In the genomic region with DNA sequence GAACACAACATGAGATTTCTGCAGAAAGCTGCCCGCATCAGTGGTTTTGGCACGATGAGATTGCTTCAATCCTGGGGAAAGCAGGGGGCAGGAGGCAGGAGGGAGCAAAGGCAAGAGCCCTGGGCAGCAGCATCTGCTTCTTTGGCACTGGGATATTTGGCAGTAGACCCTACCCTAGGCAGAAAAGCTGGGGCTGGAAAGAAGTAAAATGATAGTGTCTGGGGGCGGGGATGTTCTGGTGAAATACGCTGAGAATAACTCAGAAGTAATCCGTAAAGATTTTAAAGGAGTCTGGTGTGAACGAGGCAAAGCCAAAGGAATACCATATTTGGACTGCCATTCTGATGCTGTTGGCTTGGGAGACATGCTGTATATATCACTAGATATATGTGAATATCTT, we compare ENCODE assay signal across 18 cellular contexts.
DNase-seq lines count a peak whose midpoint lies in the region; ATAC-seq and FAIRE-seq lines count a peak whose summit lies in the region.
"Had no signal": no experiment of that assay in that cellular context is flagged by ENCODE, and none has a peak within 500 bp of the region (broad histone marks: within the 10 kb centered on the region; RNA-seq: fewer than 3 reads in every experiment).

No MANE protein-coding gene starts in this region.

- no peak for ATAC-seq in aorta (ENCODE audit: low FRiP score)
- ATAC-seq: HCT116 had no signal

- H3K27ac ChIP-seq in cingulate gyrus (ENCODE audit: low read depth, low read length) (peak overlapping the region; percentile 20), aorta (ENCODE audit: low read depth in 1 of 2, low read length in 2 of 2) (no peak overlapping the region)
- H3K27ac ChIP-seq: BLaER1 treated with 17β-estradiol and CSF1 and Interleukin-3, amounts not matched to agents 10 nM and 100 nM; GM23248 had no signal

- 5 to 7% methylated on average over 6 of the region's 6 CpGs for WGBS in aorta, 2 donors

- H3K27me3 ChIP-seq in aorta (ENCODE audit: control insufficient read depth in 1 of 2, insufficient read depth in 2 of 2, low read length in 1 of 2) = no peaks in the 10 kb centered on the region
- H3K27me3 ChIP-seq: BLaER1 treated with 17β-estradiol and CSF1 and Interleukin-3, amounts not matched to agents 10 nM and 100 nM had no signal

- H3K9me3 ChIP-seq in aorta (ENCODE audit: control insufficient read depth, low read length) = no peaks in the 10 kb centered on the region

- DNase-seq in NCI-H446 (lab: John Stamatoyannopoulos, UW) = peak; percentile 75 to 94
- DNase-seq in occipital lobe (lab: John Stamatoyannopoulos, UW) = peak; percentile 24
- DNase-seq in aorta = no peak
- DNase-seq in COLO829 (ENCODE audit: low spot score) = no peak
- DNase-seq in CD1c-positive myeloid dendritic cell (ENCODE audit: extremely low spot score) = no peak
- no peak for DNase-seq in RCC 7860 (ENCODE audit: low spot score)
- DNase-seq: GF-D8, GM23248, Kasumi-1, MM.1S, NCI-H1092 treated with DMSO at 0.1 percent for 48 hours, NCI-H2081, NCI-H510A, NCI-H774, Right ventricle myocardium superior had no signal

- FAIRE-seq in RCC 7860 (lab: Jason Lieb, UNC) = no peak

- peaks cover 0 to 3% of the 10 kb centered on the region in 2 donors for H3K4me1 ChIP-seq in aorta (ENCODE audit: control insufficient read depth in 1 of 2, insufficient read depth in 2 of 2, low read length in 2 of 2)
- H3K4me1 ChIP-seq: BLaER1 treated with 17β-estradiol and CSF1 and Interleukin-3, amounts not matched to agents 10 nM and 100 nM had no signal

- intact Hi-C loops in aorta (cut with DNase I) = no loop called here

- H3K4me3 ChIP-seq in aorta (ENCODE audit: low read length in 2 of 2) = peak overlapping the region; percentile 16 to 76
- H3K4me3 ChIP-seq: BLaER1 treated with 17β-estradiol and CSF1 and Interleukin-3, amounts not matched to agents 10 nM and 100 nM; GM23248 had no signal

- H3K36me3 ChIP-seq in aorta (ENCODE audit: control insufficient read depth in 1 of 2, insufficient read depth in 2 of 2, low read length in 1 of 2) = no peaks in the 10 kb centered on the region
- H3K36me3 ChIP-seq: BLaER1 treated with 17β-estradiol and CSF1 and Interleukin-3, amounts not matched to agents 10 nM and 100 nM had no signal

Comparison
In these comparisons a context has a peak if more than half of its experiments do, and no peak if none do; other contexts are left out.
1. DNase-seq: peak in NCI-H446 (2 of 2) and occipital lobe (single experiment); none in aorta (0 of 2), COLO829 (single experiment), CD1c-positive myeloid dendritic cell (single experiment) and RCC 7860 (single experiment).